In the genomic region with DNA sequence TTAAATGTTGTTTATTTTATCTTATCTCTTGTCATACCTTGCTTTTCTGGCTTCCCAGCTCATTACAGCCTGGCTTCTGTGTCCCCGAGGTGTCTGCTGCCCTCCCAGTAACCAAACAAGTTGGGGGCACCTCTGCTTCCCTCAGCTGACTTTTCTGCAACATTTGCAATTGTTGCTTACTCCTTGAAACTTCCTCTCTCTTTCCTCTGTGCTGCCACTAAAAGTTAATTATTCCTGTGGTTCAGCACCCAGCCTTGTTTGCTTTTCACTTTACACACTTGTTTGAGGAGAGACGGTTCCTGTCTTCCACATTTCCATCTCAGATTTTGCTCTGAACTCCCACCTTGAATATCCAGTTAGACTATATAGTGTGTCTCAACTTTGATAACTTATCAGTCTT, we compare ENCODE assay signal across 21 cellular contexts. TPM values are rescaled to one million over a fixed set of nuclear protein-coding genes. Genes with fewer than 3 reads are reported as not detected.
DNase-seq lines count a peak whose midpoint lies in the region; ATAC-seq and TF ChIP-seq lines count a peak whose summit lies in the region.
"Had no signal": no experiment of that assay in that cellular context is flagged by ENCODE, and none has a peak within 500 bp of the region (broad histone marks: within the 10 kb centered on the region; RNA-seq: fewer than 3 reads in every experiment).

No MANE protein-coding gene starts in this region.

- H3K4me3 ChIP-seq in BLaER1 treated with 17β-estradiol and CSF1 and Interleukin-3, amounts not matched to agents 10 nM and 100 nM, result no peak overlapping the region
- H3K4me3 ChIP-seq in GM08714 (ENCODE audit: low read length) (peak overlapping the region; percentile 46; the same call in 1 of the 2 replicates), SU-DHL-6 (ENCODE audit: insufficient read depth, low read length, poor library complexity, severe bottlenecking) (no peak overlapping the region), left lung (no peak overlapping the region), uterus (no peak overlapping the region)
- H3K4me3 ChIP-seq: adrenal gland, smooth muscle cell had no signal

- TF ChIP-seq POLR2A in uterus (IDR thresholded peaks at IDR 0.05), result no peak

- H3K27me3 ChIP-seq in BLaER1 treated with 17β-estradiol and CSF1 and Interleukin-3, amounts not matched to agents 10 nM and 100 nM, result peaks cover 0 to 25% (median 0%) of the 10 kb centered on the region in 11 experiments; a peak in 3 of 22 replicates
- no peaks in the 10 kb centered on the region for H3K27me3 ChIP-seq in SU-DHL-6 (ENCODE audit: low read length)
- no peaks in the 10 kb centered on the region for H3K27me3 ChIP-seq in left lung
- H3K27me3 ChIP-seq in uterus, result no peaks in the 10 kb centered on the region
- H3K27me3 ChIP-seq: adrenal gland had no signal

- H3K36me3 ChIP-seq in BLaER1 treated with 17β-estradiol and CSF1 and Interleukin-3, amounts not matched to agents 10 nM and 100 nM, result 0 out of 22 replicates have a peak, but pooled peaks cover 0 to 3% (median 0%) of the 10 kb centered on the region in 11 experiments
- H3K36me3 ChIP-seq in SU-DHL-6 (ENCODE audit: low read length), result peaks cover 10% of the 10 kb centered on the region; the same call in 1 of the 2 replicates
- no peaks in the 10 kb centered on the region for H3K36me3 ChIP-seq in left lung
- no peaks in the 10 kb centered on the region for H3K36me3 ChIP-seq in uterus
- H3K36me3 ChIP-seq: adrenal gland had no signal

- no peak overlapping the region for H2AFZ ChIP-seq in SU-DHL-6 (ENCODE audit: low read depth, low read length, severe bottlenecking)

- DNase-seq in left lung (no peak), GM19240 (ENCODE audit: insufficient read length, low spot score) (no peak), amygdala (lab: John Stamatoyannopoulos, UW) (no peak), head of caudate nucleus (no peak), uterus (no peak)
- DNase-seq: adrenal gland; CD8-positive, alpha-beta T cell; cortex of kidney; H9; kidney glomerular epithelial cell; mammary epithelial cell; NCI-H1694; NCI-H774; SHP77; stimulated activated naive CD4-positive, alpha-beta T cell treated with Interleukin-2 at 50 U/mL for 16 hours; SW 1271 had no signal

- peak overlapping the region in 10 of 11 experiments; percentile 4 to 40 (median 15); a peak in 11 of 22 replicates for H3K4me2 ChIP-seq in BLaER1 treated with 17β-estradiol and CSF1 and Interleukin-3, amounts not matched to agents 10 nM and 100 nM
- H3K4me2 ChIP-seq in SU-DHL-6 (ENCODE audit: low read depth, low read length, poor library complexity, severe bottlenecking), result peak overlapping the region; percentile 40
- H3K4me2 ChIP-seq: smooth muscle cell had no signal

- H3K9ac ChIP-seq in BLaER1 treated with 17β-estradiol and CSF1 and Interleukin-3, amounts not matched to agents 10 nM and 100 nM, result no peak overlapping the region
- H3K9ac ChIP-seq in SU-DHL-6 (ENCODE audit: low read length), result peak overlapping the region; percentile 19; the same call in 1 of the 2 replicates

- H3F3A ChIP-seq in SU-DHL-6 (ENCODE audit: insufficient read depth), result peaks cover 54% of the 10 kb centered on the region

- H3K79me2 ChIP-seq in SU-DHL-6 (ENCODE audit: insufficient read depth, low read length), result peaks cover 92% of the 10 kb centered on the region

- H3K9me3 ChIP-seq in BLaER1 treated with 17β-estradiol and CSF1 and Interleukin-3, amounts not matched to agents 10 nM and 100 nM (replicated peaks in 1 of 11), result peaks cover 0 to 16% (median 10%) of the 10 kb centered on the region in 11 experiments; a peak in 11 of 22 replicates
- H3K9me3 ChIP-seq in SU-DHL-6 (ENCODE audit: insufficient read depth, low read length) (no peaks in the 10 kb centered on the region), left lung (no peaks in the 10 kb centered on the region), uterus (no peaks in the 10 kb centered on the region)
- H3K9me3 ChIP-seq: adrenal gland had no signal

- peaks cover 14 to 26% (median 21%) of the 10 kb centered on the region in 10 experiments; a peak in 17 of 20 replicates for H3K4me1 ChIP-seq in BLaER1 treated with 17β-estradiol and CSF1 and Interleukin-3, amounts not matched to agents 10 nM and 100 nM
- H3K4me1 ChIP-seq in left lung, result peaks cover 0 to 43% of the 10 kb centered on the region in 2 donors
- no peaks in the 10 kb centered on the region for H3K4me1 ChIP-seq in uterus
- H3K4me1 ChIP-seq: adrenal gland had no signal

- intact Hi-C loops in left lung (cut with DNase I) (loop anchor here in 1 of 2 donors (10.0 kb wide), 1 partner anchor 52 kb away; no protein-coding TSS in a partner anchor), head of caudate nucleus (cut with DNase I) (no loop called here), uterus (cut with DNase I; ENCODE audit: low total_unique reads) (no loop called here)

- peak; percentile 35 for ATAC-seq in left lung
- ATAC-seq: CD8-positive, alpha-beta T cell had no signal

- TF ChIP-seq CTCF in SU-DHL-6 (IDR thresholded peaks at IDR 0.05; ENCODE audit: insufficient read depth, low read length, poor library complexity, severe bottlenecking), result no peak
- no peak for TF ChIP-seq CTCF in left lung (IDR thresholded peaks at IDR 0.05)
- TF ChIP-seq CTCF in uterus (IDR thresholded peaks at IDR 0.05), result no peak

- 0 out of 22 replicates have a peak, but pooled peaks cover 0 to 6% (median 0%) of the 10 kb centered on the region in 11 experiments for H4K20me1 ChIP-seq in BLaER1 treated with 17β-estradiol and CSF1 and Interleukin-3, amounts not matched to agents 10 nM and 100 nM
- peaks cover 4% of the 10 kb centered on the region; the same call in 1 of the 2 replicates for H4K20me1 ChIP-seq in SU-DHL-6 (ENCODE audit: low read depth, low read length)

- H3K27ac ChIP-seq in BLaER1 treated with 17β-estradiol and CSF1 and Interleukin-3, amounts not matched to agents 10 nM and 100 nM, result no peak overlapping the region
- H3K27ac ChIP-seq in SU-DHL-6 (ENCODE audit: low read depth, low read length) (peak overlapping the region; percentile 98), left lung (no peak overlapping the region), uterus (no peak overlapping the region)
- H3K27ac ChIP-seq: adrenal gland had no signal

- H3K9me2 ChIP-seq in SU-DHL-6 (replicated peaks; ENCODE audit: insufficient read depth, low read length), result no peaks in the 10 kb centered on the region

RNA-seq across cellular contexts. Expression of gene MCTP2, which starts 21.5 kb away (rescaled TPM):
- total RNA-seq in left lung (10 to 100 TPM; 33.2 to 38.8 TPM), uterus (10 to 100 TPM in 2 of 4 donors, 1 to 10 TPM in 2; 3.3 to 98.9 (median 11.7) TPM)
- total RNA-seq: myocyte had no signal
